Comparison of ENCODE assay signal across 9 cellular contexts in genomic region chr7:22564511-22565045, GRCh38.
DNase-seq lines count a peak whose midpoint lies in the region; ATAC-seq and TF ChIP-seq lines count a peak whose summit lies in the region.
"Had no signal": no experiment of that assay in that cellular context is flagged by ENCODE, and none has a peak within 500 bp of the region (broad histone marks: within the 10 kb centered on the region; RNA-seq: fewer than 3 reads in every experiment).

No MANE protein-coding gene starts in this region.

- CTCF ChIA-PET in BJ (lab: Yijun Ruan, JAX), result interaction anchor here (0.6 to 7.2 kb wide), 3 partner anchors 11 to 161 kb away, joined by 3 to 129 read pairs (median 3); partner anchors contain the start of gene IL6

- H3K9me3 Mint-ChIP-seq in progenitor cell of endocrine pancreas (ENCODE audit: low read depth), result no peaks in the 10 kb centered on the region

- H3K4me3 ChIP-seq in BJ (ENCODE audit: low read depth, low read length), result no peak overlapping the region
- H3K4me3 ChIP-seq in left lung, result no peak overlapping the region

- intact Hi-C loops in left lung (cut with DNase I), result no loop called here

- no peak overlapping the region for H3K4me3 Mint-ChIP-seq in progenitor cell of endocrine pancreas (ENCODE audit: low read depth)

- no peaks in the 10 kb centered on the region for H3K9me3 ChIP-seq in left lung

- H3K27ac Mint-ChIP-seq in progenitor cell of endocrine pancreas, result no peak overlapping the region

- H3K4me1 ChIP-seq in left lung, result peaks cover 56 to 77% of the 10 kb centered on the region in 2 donors

- peaks cover 35% of the 10 kb centered on the region for H3K4me1 Mint-ChIP-seq in progenitor cell of endocrine pancreas (ENCODE audit: low read depth)

- POLR2A ChIA-PET in BJ (lab: Charles Lee), result no interaction called here

- H3K36me3 Mint-ChIP-seq in progenitor cell of endocrine pancreas (ENCODE audit: insufficient read depth), result no peaks in the 10 kb centered on the region

- DNase-seq in BJ (ENCODE audit: low read depth), result peak; percentile 43
- DNase-seq in HT1080 (ENCODE audit: low read depth), result peak; percentile 98
- peak; percentile 95 for DNase-seq in astrocyte of the hippocampus (ENCODE audit: low read depth, low spot score)
- DNase-seq in left lung, result no peak
- no peak for DNase-seq in progenitor cell of endocrine pancreas (ENCODE audit: low spot score, unreplicated experiment)
- DNase-seq in NCI-H2227 (lab: John Stamatoyannopoulos, UW; ENCODE audit: unreplicated experiment), result no peak
- DNase-seq: activated effector memory CD4-positive, alpha-beta T cell treated with Interleukin-2 at 50 U/mL for 16 hours had no signal

- no peak for TF ChIP-seq CTCF in BJ (IDR thresholded peaks at IDR 0.05; ENCODE audit: insufficient read depth, low read depth, low read length)
- no peak for TF ChIP-seq CTCF in left lung (IDR thresholded peaks at IDR 0.05)
- no peak for TF ChIP-seq CTCF in progenitor cell of endocrine pancreas (IDR thresholded peaks at IDR 0.05; ENCODE audit: unreplicated experiment)

- H3K36me3 ChIP-seq in BJ (ENCODE audit: control insufficient read depth, insufficient read depth, low read length), result no peaks in the 10 kb centered on the region
- H3K36me3 ChIP-seq in left lung, result no peaks in the 10 kb centered on the region

- ATAC-seq in left lung (peak; percentile 3), GM19328 (IDR thresholded peaks at IDR 0.05; ENCODE audit: unreplicated experiment) (no peak), HG02588 (IDR thresholded peaks at IDR 0.05; ENCODE audit: unreplicated experiment) (no peak)

- H3K27me3 ChIP-seq in BJ (ENCODE audit: control insufficient read depth, insufficient read depth, low read length) (no peaks in the 10 kb centered on the region), left lung (peaks cover 0 to 13% of the 10 kb centered on the region in 2 donors)

- H3K27ac ChIP-seq in left lung, result peak overlapping the region; percentile 46 to 74

- H3K27me3 Mint-ChIP-seq in progenitor cell of endocrine pancreas, result no peaks in the 10 kb centered on the region

Comparison
In these comparisons a context has a peak if more than half of its experiments do, and no peak if none do; other contexts are left out.
1. DNase-seq: peak in BJ (single experiment), HT1080 (single experiment) and astrocyte of the hippocampus (single experiment); none in left lung (0 of 2), progenitor cell of endocrine pancreas (single experiment) and NCI-H2227 (single experiment).